Comparison of ENCODE assay signal across 5 cellular contexts in genomic region chr17:63917206-63917605, GRCh38. TPM values are rescaled to one million over a fixed set of nuclear protein-coding genes. Genes with fewer than 3 reads are reported as not detected.
"Had no signal": no experiment of that assay in that cellular context is flagged by ENCODE, and none has a peak within 500 bp of the region (broad histone marks: within the 10 kb centered on the region; RNA-seq: fewer than 3 reads in every experiment).

No MANE protein-coding gene starts in this region.

RNA-seq across cellular contexts. Expression of gene GH1, which starts 1.4 kb away (rescaled TPM):
- total RNA-seq: M059J, PC-3, Peyer's patch, Right ventricle myocardium superior, SJSA1 had no signal

RNA-seq across cellular contexts. Expression of gene CSHL1, which starts 6.1 kb away (rescaled TPM):
- total RNA-seq: M059J, PC-3, Peyer's patch, Right ventricle myocardium superior, SJSA1 had no signal

RNA-seq across cellular contexts. Expression of gene CD79B, which starts 14.9 kb away (rescaled TPM):
- total RNA-seq: PC-3, SJSA1 had no signal

RNA-seq across cellular contexts. Expression of gene CSH1, which starts 20.8 kb away (rescaled TPM):
- total RNA-seq: M059J, PC-3, Peyer's patch, Right ventricle myocardium superior, SJSA1 had no signal

RNA-seq across cellular contexts. Expression of gene GH2, which starts 35.5 kb away (rescaled TPM):
- total RNA-seq: M059J, PC-3, Peyer's patch, Right ventricle myocardium superior, SJSA1 had no signal
